ENCODE assay signal across 20 cellular contexts in genomic region chr18:79875531-79875919, GRCh38.
DNase-seq lines count a peak whose midpoint lies in the region; ATAC-seq and TF ChIP-seq lines count a peak whose summit lies in the region.
"Had no signal": no experiment of that assay in that cellular context is flagged by ENCODE, and none has a peak within 500 bp of the region (broad histone marks: within the 10 kb centered on the region; RNA-seq: fewer than 3 reads in every experiment).

No MANE protein-coding gene starts in this region.

- in situ Hi-C loops in mammary epithelial cell (cut with MboI; ENCODE audit: low sequenced_read_pairs in 2 of 2) = no loop called here

- dilution Hi-C loops in mammary epithelial cell (cut with HindIII; ENCODE audit: low sequenced_read_pairs) = no loop called here

- CTCF ChIA-PET in mammary epithelial cell (lab: Charles Lee; ENCODE audit: low non-redundant PET) (no interaction called here), MCF 10A (lab: Yijun Ruan, JAX) (no interaction called here)

- TF ChIP-seq CTCF in mammary epithelial cell (conservative IDR thresholded peaks at IDR 0.05 in 1 of 2, IDR thresholded peaks at IDR 0.05 in 1 of 2; ENCODE audit: extremely low read depth in 1 of 2, insufficient read depth in 1 of 2, low read depth in 1 of 2, low read length in 2 of 2) = no peak
- no peak for TF ChIP-seq CTCF in MCF 10A (IDR thresholded peaks at IDR 0.05; ENCODE audit: unreplicated experiment)
- TF ChIP-seq CTCF in coronary artery (IDR thresholded peaks at IDR 0.05) = no peak
- no peak for TF ChIP-seq CTCF in nephron progenitor cell (IDR thresholded peaks at IDR 0.05)

- WGBS in mammary epithelial cell (ENCODE audit: low coverage, missing lambda C conversion rate) = 65% methylated on average over 9 of the region's 15 CpGs

- no peaks in the 10 kb centered on the region for H4K20me1 ChIP-seq in mammary epithelial cell (ENCODE audit: insufficient read depth, low read length)

- H3K9me3 Mint-ChIP-seq in MCF 10A (ENCODE audit: unreplicated experiment) (no peaks in the 10 kb centered on the region), nephron progenitor cell (peaks cover 17% of the 10 kb centered on the region)

- H3K36me3 Mint-ChIP-seq in MCF 10A (ENCODE audit: insufficient read depth, unreplicated experiment) (peaks cover 6% of the 10 kb centered on the region), nephron progenitor cell (ENCODE audit: low read depth) (peaks cover 6% of the 10 kb centered on the region)

- no peak overlapping the region for H3K27ac ChIP-seq in mammary epithelial cell (ENCODE audit: insufficient read depth, low read depth, low read length)
- H3K27ac ChIP-seq in coronary artery = no peak overlapping the region
- H3K27ac ChIP-seq: A549 had no signal

- ATAC-seq in SK-N-SH treated with all-trans-retinoic acid at 6 μM for 48 hours = no peak
- ATAC-seq: A549, Panc1 had no signal

- intact Hi-C loops in mammary epithelial cell (cut with micrococcal nuclease) (no loop called here), MCF 10A (cut with micrococcal nuclease) (no loop called here)

- no peak overlapping the region for H3K9ac ChIP-seq in mammary epithelial cell (ENCODE audit: insufficient read depth, low read length)

- H3K79me2 ChIP-seq in mammary epithelial cell (ENCODE audit: insufficient read depth, low read length) = no peaks in the 10 kb centered on the region

- BruUV-seq in mammary epithelial cell (replicated peaks; lab: Mats Ljungman, UMichigan) (no TSS peak), MCF 10A (replicated peaks; lab: Mats Ljungman, UMichigan) (no TSS peak)

- no peak overlapping the region for H2AFZ ChIP-seq in mammary epithelial cell (ENCODE audit: low read depth, low read length)

- H3K27me3 Mint-ChIP-seq in MCF 10A (ENCODE audit: insufficient read depth, unreplicated experiment) (no peaks in the 10 kb centered on the region), nephron progenitor cell (ENCODE audit: low read depth, poor library complexity) (peaks cover 10% of the 10 kb centered on the region)

- peaks cover 11% of the 10 kb centered on the region for H3K4me1 ChIP-seq in mammary epithelial cell (ENCODE audit: insufficient read depth, low read length)
- H3K4me1 ChIP-seq: A549, BE2C had no signal

- H3K4me1 Mint-ChIP-seq in MCF 10A (ENCODE audit: insufficient read depth, unreplicated experiment) = no peaks in the 10 kb centered on the region
- peaks cover 49% of the 10 kb centered on the region for H3K4me1 Mint-ChIP-seq in nephron progenitor cell

- DNase-seq in mammary epithelial cell (no peak), MCF 10A (ENCODE audit: unreplicated experiment) (no peak), H7 (peak; percentile 52), coronary artery (ENCODE audit: low spot score) (peak; percentile 41), nephron progenitor cell (no peak), middle frontal gyrus (ENCODE audit: extremely low spot score, low spot score) (no peak)
- DNase-seq in stimulated activated CD4-positive, alpha-beta T cell treated with anti-CD3 and anti-CD28 coated beads, Interleukin-2, amount 100 ng/mL, for 48 hours = no peak
- DNase-seq: BE2C, DMS53, GDM1, Karpas-422, NCI-H1417, NCI-H1694 treated with DMSO at 0.1 percent for 48 hours, NCI-H2081 treated with DMSO at 0.1 percent for 48 hours, NCI-H2171 treated with DMSO at 0.1 percent for 48 hours, NCI-H524 treated with DMSO at 0.1 percent for 48 hours, NCI-H82 had no signal

- H3K36me3 ChIP-seq in mammary epithelial cell (ENCODE audit: insufficient read depth, low read length) = no peaks in the 10 kb centered on the region
- no peaks in the 10 kb centered on the region for H3K36me3 ChIP-seq in H7 (replicated peaks; ENCODE audit: control insufficient read depth, insufficient read depth, low read length)
- H3K36me3 ChIP-seq: BE2C had no signal

- peak overlapping the region; percentile 68 for H3K4me2 ChIP-seq in mammary epithelial cell (ENCODE audit: insufficient read depth, low read depth, low read length)
- H3K4me2 ChIP-seq: A549 had no signal

- H3K9me3 ChIP-seq in mammary epithelial cell (replicated peaks; ENCODE audit: insufficient read depth, low read length) = peaks cover 2% of the 10 kb centered on the region
- H3K9me3 ChIP-seq: A549, BE2C had no signal

- H3K27me3 ChIP-seq in mammary epithelial cell (ENCODE audit: insufficient read depth, low read length) (peaks cover 3% of the 10 kb centered on the region), H7 (ENCODE audit: control insufficient read depth, insufficient read depth, low read length) (no peaks in the 10 kb centered on the region)
- H3K27me3 ChIP-seq: BE2C had no signal

- H3K4me3 ChIP-seq in mammary epithelial cell (replicated peaks in 1 of 3; ENCODE audit: insufficient read depth in 1 of 3, low read depth in 2 of 3, low read length in 3 of 3) = no peak overlapping the region
- no peak overlapping the region for H3K4me3 ChIP-seq in H7 (ENCODE audit: insufficient read depth, low read depth, low read length)
- H3K4me3 ChIP-seq in coronary artery = no peak overlapping the region
- H3K4me3 ChIP-seq: A549 had no signal

- POLR2A ChIA-PET in MCF 10A (lab: Yijun Ruan, JAX) = no interaction called here

- H3K4me3 Mint-ChIP-seq in MCF 10A (ENCODE audit: unreplicated experiment) (no peak overlapping the region), nephron progenitor cell (peak overlapping the region; percentile 22)

- H3K27ac Mint-ChIP-seq in MCF 10A (ENCODE audit: low read depth, unreplicated experiment) (no peak overlapping the region), nephron progenitor cell (no peak overlapping the region)

TF ChIP-seq in SK-N-SH treated with all-trans-retinoic acid at 6 μM for 48 hours, 23 proteins besides CTCF, POLR2A, EP300 and RAD21:
- TF ChIP-seq GLIS3 (CRISPR knock-in tag; IDR thresholded peaks at IDR 0.05) (no peak), TSHZ2 (CRISPR knock-in tag; IDR thresholded peaks at IDR 0.05) (no peak), OSR1 (CRISPR knock-in tag; IDR thresholded peaks at IDR 0.05) (no peak), TCF4 (CRISPR knock-in tag; IDR thresholded peaks at IDR 0.05; ENCODE audit: borderline replicate concordance) (no peak), ARNTL (CRISPR knock-in tag; IDR thresholded peaks at IDR 0.05; ENCODE audit: borderline replicate concordance, low read depth) (no peak), BACH2 (CRISPR knock-in tag; IDR thresholded peaks at IDR 0.05; ENCODE audit: borderline replicate concordance) (no peak), POU6F1 (CRISPR knock-in tag; IDR thresholded peaks at IDR 0.05; ENCODE audit: borderline replicate concordance, low read depth) (no peak), SNAI2 (CRISPR knock-in tag; IDR thresholded peaks at IDR 0.05) (no peak), ZFP30 (CRISPR knock-in tag; IDR thresholded peaks at IDR 0.05) (no peak), RARB (CRISPR knock-in tag; IDR thresholded peaks at IDR 0.05) (no peak), ZFP3 (CRISPR knock-in tag; IDR thresholded peaks at IDR 0.05) (no peak), CSDC2 (CRISPR knock-in tag; IDR thresholded peaks at IDR 0.05) (no peak)

Comparison
In these comparisons a context has a peak if more than half of its experiments do, and no peak if none do; other contexts are left out.
1. DNase-seq: peak in H7 (single experiment) and coronary artery (single experiment); none in mammary epithelial cell (single experiment), MCF 10A (single experiment), nephron progenitor cell (single experiment), stimulated activated CD4-positive, alpha-beta T cell treated with anti-CD3 and anti-CD28 coated beads, Interleukin-2, amount 100 ng/mL, for 48 hours (0 of 2) and middle frontal gyrus (single experiment).